15 cellular contexts compared by ENCODE assay signal in the genomic region with DNA sequence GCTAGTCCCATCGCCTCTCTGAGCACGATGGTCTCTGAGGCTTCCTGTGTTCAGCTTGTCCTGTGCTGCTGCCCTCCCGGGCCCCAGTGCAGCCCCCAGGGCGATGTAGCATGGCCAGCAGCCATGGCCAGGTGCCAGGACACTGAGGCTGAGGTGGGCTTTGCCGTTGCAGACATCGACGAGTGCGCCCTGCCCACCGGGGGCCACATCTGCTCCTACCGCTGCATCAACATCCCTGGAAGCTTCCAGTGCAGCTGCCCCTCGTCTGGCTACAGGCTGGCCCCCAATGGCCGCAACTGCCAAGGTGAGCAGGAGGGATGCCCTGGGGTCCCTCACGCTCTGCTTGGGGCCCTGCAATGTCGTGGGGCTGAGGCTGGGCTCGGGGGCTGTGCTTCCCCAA. TPM values are rescaled to one million over a fixed set of nuclear protein-coding genes. Genes with fewer than 3 reads are reported as not detected.
DNase-seq lines count a peak whose midpoint lies in the region; ATAC-seq, FAIRE-seq and TF ChIP-seq lines count a peak whose summit lies in the region.
"Had no signal": no experiment of that assay in that cellular context is flagged by ENCODE, and none has a peak within 500 bp of the region (broad histone marks: within the 10 kb centered on the region; RNA-seq: fewer than 3 reads in every experiment).

No MANE protein-coding gene starts in this region.

- in situ Hi-C loops in GM23248 (cut with MboI) (no loop called here), HepG2 (cut with HindIII; ENCODE audit: extremely low pct_ligation_motif_present, low pct_unique_long_range_greater_than_20kb) (no loop called here)

- TF ChIP-seq RAD21 in HepG2 (CRISPR knock-in tag; IDR thresholded peaks at IDR 0.05), result no peak

- H2AFZ ChIP-seq in GM23248, result no peak overlapping the region
- H2AFZ ChIP-seq in HepG2 (ENCODE audit: low read length), result no peak overlapping the region
- no peak overlapping the region for H2AFZ ChIP-seq in MM.1S (ENCODE audit: low read length)

- H3F3A ChIP-seq in GM23248 (ENCODE audit: insufficient read depth) (peaks cover 55% of the 10 kb centered on the region), MM.1S (ENCODE audit: insufficient read depth, low read length) (no peaks in the 10 kb centered on the region)

- intact Hi-C loops in breast epithelium (cut with DNase I; ENCODE audit: low total_unique reads), result no loop called here
- intact Hi-C loops in HepG2 (cut with micrococcal nuclease; ENCODE audit: unreplicated experiment), result no loop called here

- TF ChIP-seq POLR2A in breast epithelium (IDR thresholded peaks at IDR 0.05), result no peak
- TF ChIP-seq POLR2A in HepG2 (IDR thresholded peaks at IDR 0.05; ENCODE audit: insufficient read depth in 1 of 2, low read depth in 2 of 2, low read length in 2 of 2), result no peak

- H3K36me3 ChIP-seq in GM23248 (ENCODE audit: low read depth) (peaks cover 12% of the 10 kb centered on the region; the same call in 1 of the 2 replicates), breast epithelium (no peaks in the 10 kb centered on the region), HepG2 (replicated peaks in 1 of 2; ENCODE audit: control insufficient read depth in 1 of 2, insufficient read depth in 2 of 2, low read length in 2 of 2) (peaks cover 23 to 33% of the 10 kb centered on the region in 2 experiments; a peak in 4 of 5 replicates), subcutaneous abdominal adipose tissue (ENCODE audit: control insufficient read depth in 5 of 5, insufficient read depth in 5 of 5, low read length in 5 of 5) (peaks cover 0 to 15% (median 2%) of the 10 kb centered on the region in 5 donors), MM.1S (replicated peaks; ENCODE audit: insufficient read depth, low read length) (no peaks in the 10 kb centered on the region)
- H3K36me3 ChIP-seq: spleen had no signal

- H3K79me2 ChIP-seq in GM23248 (ENCODE audit: insufficient read depth), result no peaks in the 10 kb centered on the region
- H3K79me2 ChIP-seq in HepG2 (ENCODE audit: insufficient read depth, low read length), result no peaks in the 10 kb centered on the region
- no peaks in the 10 kb centered on the region for H3K79me2 ChIP-seq in MM.1S (ENCODE audit: low read length)

- no peaks in the 10 kb centered on the region for H3K9me3 ChIP-seq in GM23248 (ENCODE audit: low read depth)
- no peaks in the 10 kb centered on the region for H3K9me3 ChIP-seq in breast epithelium
- H3K9me3 ChIP-seq in HepG2 (ENCODE audit: low read length), result no peaks in the 10 kb centered on the region
- H3K9me3 ChIP-seq in subcutaneous abdominal adipose tissue (ENCODE audit: control insufficient read depth in 5 of 5, low read length in 5 of 5), result peaks cover 0 to 3% (median 0%) of the 10 kb centered on the region in 5 donors
- no peaks in the 10 kb centered on the region for H3K9me3 ChIP-seq in MM.1S (replicated peaks; ENCODE audit: insufficient read depth, low read length)
- H3K9me3 ChIP-seq: HAP-1 had no signal

- H3K9me2 ChIP-seq in GM23248 (ENCODE audit: insufficient read depth), result no peaks in the 10 kb centered on the region
- no peaks in the 10 kb centered on the region for H3K9me2 ChIP-seq in MM.1S (replicated peaks; ENCODE audit: insufficient read depth, low read length)

- no peak for DNase-seq in GM23248
- DNase-seq in breast epithelium (ENCODE audit: low spot score in 2 of 2), result no peak
- no peak for DNase-seq in HepG2 (ENCODE audit: low spot score)
- DNase-seq in NCI-H526 (lab: John Stamatoyannopoulos, UW), result no peak
- no peak for DNase-seq in MM.1S
- DNase-seq in T1000 (lab: John Stamatoyannopoulos, UW), result no peak
- DNase-seq in NCI-H446 treated with DMSO at 0.1 percent for 48 hours (lab: John Stamatoyannopoulos, UW), result no peak
- DNase-seq: activated CD8-positive, alpha-beta T cell treated with anti-CD3 and anti-CD28 coated beads, Interleukin-2, amount 10 ng/mL, durations not matched to agents 7 days and 5 days; activated naive CD8-positive, alpha-beta T cell treated with anti-CD3 and anti-CD28 coated beads for 36 hours; activated T-cell treated with anti-CD3 and anti-CD28 coated beads, Interleukin-2, amount 50 U/mL, for 72 hours; SHP77; spleen had no signal

- no peak for TF ChIP-seq CTCF in breast epithelium (IDR thresholded peaks at IDR 0.05)
- no peak for TF ChIP-seq CTCF in HepG2 (CRISPR knock-in tag; IDR thresholded peaks at IDR 0.05)
- no peak for TF ChIP-seq CTCF in MM.1S (IDR thresholded peaks at IDR 0.05; ENCODE audit: low read length)

- H3K9ac ChIP-seq in GM23248 (peak overlapping the region; percentile 59), HepG2 (ENCODE audit: insufficient read depth, low read depth, low read length) (no peak overlapping the region), subcutaneous abdominal adipose tissue (ENCODE audit: low read length in 5 of 5) (no peak overlapping the region), MM.1S (ENCODE audit: low read length) (no peak overlapping the region)

- 47 to 49% methylated on average over 15 of the region's 15 CpGs for WGBS in GM23248 (ENCODE audit: low coverage in 1 of 2, low lambda C conversion rate in 2 of 2, missing lambda C conversion rate in 2 of 2), 2 experiments
- 97% methylated on average over 11 of the region's 15 CpGs for WGBS in HepG2 (ENCODE audit: low lambda C conversion rate)

- POLR2A ChIA-PET in HepG2 (lab: Yijun Ruan, JAX), result no interaction called here

- FAIRE-seq in HepG2 (lab: Jason Lieb, UNC), result no peak

- H3K27ac ChIP-seq in GM23248 (peak overlapping the region; percentile 95), breast epithelium (peak overlapping the region; percentile 90 to 95), HepG2 (ENCODE audit: extremely low read length, insufficient read depth, low read length) (no peak overlapping the region), subcutaneous abdominal adipose tissue (ENCODE audit: low read depth, low read length) (peak overlapping the region; percentile 65), MM.1S (ENCODE audit: low read length) (no peak overlapping the region)

- H3K4me1 ChIP-seq in GM23248 (ENCODE audit: insufficient read depth) (peaks cover 49% of the 10 kb centered on the region), breast epithelium (peaks cover 29 to 36% of the 10 kb centered on the region in 2 donors), HepG2 (ENCODE audit: insufficient read depth, low read length) (peaks cover 23% of the 10 kb centered on the region), subcutaneous abdominal adipose tissue (ENCODE audit: control insufficient read depth in 5 of 5, insufficient read depth in 5 of 5, low read length in 5 of 5) (peaks cover 1 to 48% (median 43%) of the 10 kb centered on the region in 5 donors), MM.1S (ENCODE audit: low read length) (no peaks in the 10 kb centered on the region)
- H3K4me1 ChIP-seq: HAP-1 had no signal

- BruUV-seq in HepG2 (replicated peaks; lab: Mats Ljungman, UMichigan), result no TSS peak

- no peak for TF ChIP-seq EP300 in HepG2 (IDR thresholded peaks at IDR 0.05; ENCODE audit: low read depth in 2 of 2, low read length in 2 of 2)
- TF ChIP-seq EP300 in HepG2 (CRISPR knock-in tag; IDR thresholded peaks at IDR 0.05; ENCODE audit: borderline replicate concordance), result no peak

- CTCF ChIA-PET in HepG2 (lab: Yijun Ruan, JAX; ENCODE audit: low intra/inter-chr PET ratio, low total read pairs), result no interaction called here

- H3K27me3 ChIP-seq in GM23248 (replicated peaks; ENCODE audit: insufficient read depth) (no peaks in the 10 kb centered on the region), breast epithelium (no peaks in the 10 kb centered on the region), HepG2 (ENCODE audit: control insufficient read depth in 1 of 2, insufficient read depth in 2 of 2, low read length in 2 of 2) (no peaks in the 10 kb centered on the region), subcutaneous abdominal adipose tissue (ENCODE audit: control insufficient read depth in 5 of 5, insufficient read depth in 4 of 5, low read length in 5 of 5) (peaks cover 10 to 40% (median 21%) of the 10 kb centered on the region in 5 donors), MM.1S (replicated peaks; ENCODE audit: insufficient read depth, low read length) (peaks cover 94% of the 10 kb centered on the region)

- H3K4me2 ChIP-seq in GM23248 (ENCODE audit: unreplicated experiment), result peak overlapping the region; percentile 45
- H3K4me2 ChIP-seq in HepG2 (ENCODE audit: low read depth, low read length), result no peak overlapping the region
- H3K4me2 ChIP-seq in MM.1S (ENCODE audit: low read depth, low read length), result no peak overlapping the region

- no peak overlapping the region for H3K4me3 ChIP-seq in GM23248
- no peak overlapping the region for H3K4me3 ChIP-seq in breast epithelium
- H3K4me3 ChIP-seq in HepG2 (replicated peaks in 1 of 3; ENCODE audit: insufficient read depth in 1 of 3, low read depth in 2 of 3, low read length in 3 of 3), result no peak overlapping the region
- no peak overlapping the region for H3K4me3 ChIP-seq in subcutaneous abdominal adipose tissue (ENCODE audit: low read depth in 1 of 5, low read length in 5 of 5)
- H3K4me3 ChIP-seq in MM.1S (ENCODE audit: low read length), result no peak overlapping the region
- H3K4me3 ChIP-seq: HAP-1, spleen had no signal

- H4K20me1 ChIP-seq in GM23248 (ENCODE audit: insufficient read depth), result no peaks in the 10 kb centered on the region
- no peaks in the 10 kb centered on the region for H4K20me1 ChIP-seq in HepG2 (ENCODE audit: insufficient read depth, low read length)
- H4K20me1 ChIP-seq in MM.1S (ENCODE audit: insufficient read depth, low read length), result no peaks in the 10 kb centered on the region

- ATAC-seq in HepG2, result no peak
- ATAC-seq: activated CD8-positive, alpha-beta T cell treated with anti-CD3 and anti-CD28 coated beads, Interleukin-2, amount 10 ng/mL, durations not matched to agents 7 days and 5 days; activated T-cell treated with anti-CD3 and anti-CD28 coated beads, Interleukin-2, amount 50 U/mL, for 72 hours had no signal

RNA-seq across cellular contexts. Expression of gene FBLN1, which starts 45.8 kb away (rescaled TPM):
- total RNA-seq in GM23248 (2014; rRNA removed; shearing (Covaris generic)), result 107 and 137 TPM in 2 replicates
- 304 and 335 TPM in 2 replicates for polyA plus RNA-seq in GM23248 (2016; fragmentation: Nextera tagmentation; extraction: Ambion mirVana)
- total RNA-seq in breast epithelium, result 100 to 1,000 TPM; 115 to 293 (median 267) TPM
- total RNA-seq in HepG2 (2016; rRNA removed; fragmentation: Illumina TruSeq; extraction: Trizol), result 21.6 and 37.3 TPM in 2 replicates
- 8.8 and 10.2 TPM in 2 replicates for total RNA-seq in HepG2 (2016; cell fraction: cytosol; rRNA removed; fragmentation: Illumina TruSeq; extraction: Trizol; ENCODE audit: low read depth)
- 17.3 and 38.6 TPM in 2 replicates for total RNA-seq in HepG2 (2016; cell fraction: insoluble cytoplasmic fraction; rRNA removed; fragmentation: Illumina TruSeq; extraction: Trizol)
- 18.8 and 20.1 TPM in 2 replicates for total RNA-seq in HepG2 (2016; cell fraction: membrane; rRNA removed; fragmentation: Illumina TruSeq; extraction: Trizol)
- 59.3 and 79.5 TPM in 2 replicates for total RNA-seq in HepG2 (2016; cell fraction: nucleus; rRNA removed; fragmentation: Illumina TruSeq; extraction: Trizol)
- polyA plus RNA-seq in HepG2 (2011; rRNA removed), result 103 and 108 TPM in 2 replicates
- polyA plus RNA-seq in HepG2 (2011; cell fraction: cytosol; rRNA removed), result 113 and 152 TPM in 2 replicates
- polyA plus RNA-seq in HepG2 (2011; cell fraction: nucleus; rRNA removed), result 98.0 and 115 TPM in 2 replicates
- 98.1 and 136 TPM in 2 replicates for polyA plus RNA-seq in HepG2 (2012)
- polyA plus RNA-seq in HepG2 (2016; cell fraction: cytosol; fragmentation: Illumina TruSeq; extraction: Trizol; ENCODE audit: low read depth), result 21.8 and 25.0 TPM in 2 replicates
- polyA plus RNA-seq in HepG2 (2016; cell fraction: insoluble cytoplasmic fraction; fragmentation: Illumina TruSeq; extraction: Trizol; ENCODE audit: low read depth), result 38.9 and 51.0 TPM in 2 replicates
- polyA plus RNA-seq in HepG2 (2016; cell fraction: membrane; fragmentation: Illumina TruSeq; extraction: Trizol; ENCODE audit: low read depth), result 28.4 and 31.5 TPM in 2 replicates
- polyA plus RNA-seq in HepG2 (2016; cell fraction: nucleus; fragmentation: Illumina TruSeq; extraction: Trizol; ENCODE audit: insufficient read depth, low read depth), result 173 and 175 TPM in 2 replicates
- 21.3 and 128 TPM in 2 replicates for polyA minus RNA-seq in HepG2 (2011; rRNA and poly(A)+ RNA removed; ENCODE audit: low replicate concordance)
- polyA minus RNA-seq in HepG2 (2011; cell fraction: cytosol; rRNA and poly(A)+ RNA removed), result 68.7 and 81.8 TPM in 2 replicates
- 30.7 and 34.8 TPM in 2 replicates for polyA minus RNA-seq in HepG2 (2011; cell fraction: nucleus; rRNA and poly(A)+ RNA removed)
- total RNA-seq: activated CD8-positive, alpha-beta T cell treated with anti-CD3 and anti-CD28 coated beads, Interleukin-2, amount 10 ng/mL, durations not matched to agents 7 days and 5 days; activated T-cell treated with anti-CD3 and anti-CD28 coated beads, Interleukin-2, amount 50 U/mL, for 72 hours; T-helper 1 cell treated with Interleukin-12 subunit alpha and Interleukin-12 subunit beta and Interleukin-4 antibody, amounts not matched to agents 30 ng/mL and 1 ng/mL, for 36 hours had no signal

Comparison
In these comparisons a context has a peak if more than half of its experiments do, and no peak if none do; other contexts are left out.
1. H3K27ac ChIP-seq: peak in GM23248 (single experiment), breast epithelium (2 of 2) and subcutaneous abdominal adipose tissue (single experiment); none in HepG2 (single experiment) and MM.1S (single experiment).